Comparison of ENCODE assay signal across 8 cellular contexts in the genomic region with DNA sequence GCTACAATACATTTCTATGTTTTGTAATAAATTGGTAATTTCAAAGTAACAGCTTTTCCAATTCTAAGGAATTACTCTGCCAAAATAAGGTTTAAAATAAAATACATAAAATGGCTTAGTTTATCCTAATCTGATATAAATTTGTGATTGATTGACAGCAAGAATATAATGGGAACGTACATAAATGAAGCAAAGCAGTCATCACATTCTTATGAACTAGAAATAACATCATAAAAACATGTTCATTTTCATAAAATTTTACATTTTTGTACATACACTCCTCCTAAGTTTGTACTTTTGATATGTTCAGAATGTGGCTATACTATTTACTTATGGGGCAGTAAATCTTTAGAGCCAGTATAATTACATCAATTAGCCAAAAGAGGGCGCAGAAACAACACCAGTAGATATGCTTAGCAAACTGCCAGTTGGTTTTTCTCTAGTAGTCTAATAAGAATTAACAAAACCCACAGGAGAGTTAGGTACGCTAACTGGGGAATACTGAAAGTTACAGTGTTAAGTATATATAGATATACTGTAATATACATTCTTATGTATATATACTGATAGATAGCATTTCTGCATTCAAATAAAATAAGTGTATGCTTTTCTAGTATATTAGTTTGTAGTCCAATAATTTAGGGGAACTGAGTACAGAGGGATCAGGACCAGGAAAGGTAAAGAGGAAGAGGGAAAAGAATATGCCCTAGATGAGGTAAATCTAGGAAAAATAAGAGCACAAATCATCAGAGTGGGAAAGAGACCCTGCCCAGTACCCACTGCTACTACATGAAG.
DNase-seq lines count a peak whose midpoint lies in the region; ATAC-seq and TF ChIP-seq lines count a peak whose summit lies in the region.

No MANE protein-coding gene starts in this region.

- intact Hi-C loops in transverse colon (cut with DNase I; ENCODE audit: low total_unique reads) = no loop called here

- no peaks in the 10 kb centered on the region for H3K27me3 ChIP-seq in transverse colon

- in situ Hi-C loops in transverse colon (cut with MboI; ENCODE audit: low pct_ligation_motif_present in 1 of 4, low pct_unique_long_range_greater_than_20kb in 1 of 4, low sequenced_read_pairs in 3 of 4) = loop anchor here in 3 of 4 donors (10.0 to 25.0 kb wide), 3 partner anchors 146 to 521 kb away; no protein-coding TSS in a partner anchor

- ATAC-seq in GM18508 (IDR thresholded peaks at IDR 0.05; ENCODE audit: insufficient read depth, unreplicated experiment) (peak; percentile 78), HG02943 (IDR thresholded peaks at IDR 0.05; ENCODE audit: low read depth, unreplicated experiment) (peak; percentile 66)

- peaks cover 0 to 3% (median 0%) of the 10 kb centered on the region in 4 donors for H3K36me3 ChIP-seq in transverse colon

- TF ChIP-seq POLR2A in transverse colon (IDR thresholded peaks at IDR 0.05) = no peak

- peaks cover 0 to 6% (median 3%) of the 10 kb centered on the region in 4 donors for H3K4me1 ChIP-seq in transverse colon

- DNase-seq in AML-193 (lab: John Stamatoyannopoulos, UW) = peak; percentile 48 to 74
- peak; percentile 74 to 90 for DNase-seq in NCI-H2081 (lab: John Stamatoyannopoulos, UW)
- peak; percentile 29 for DNase-seq in amniotic stem cell (lab: John Stamatoyannopoulos, UW)
- peak; percentile 26 for DNase-seq in iPS-NIHi11 (ENCODE audit: low spot score)
- DNase-seq in transverse colon = no peak
- DNase-seq in activated CD4-positive, alpha-beta T cell treated with anti-CD3 and anti-CD28 coated beads for 1 hour = no peak

- no peak overlapping the region for H3K27ac ChIP-seq in transverse colon

- no peaks in the 10 kb centered on the region for H3K9me3 ChIP-seq in transverse colon

- 35 to 44% methylated on average over 3 of the region's 3 CpGs for WGBS in transverse colon (ENCODE audit: low coverage in 1 of 2), 2 donors

- TF ChIP-seq CTCF in transverse colon (IDR thresholded peaks at IDR 0.05) = peak; percentile 57 to 68 (median 62)

- H3K4me3 ChIP-seq in transverse colon = no peak overlapping the region

- TF ChIP-seq EP300 in transverse colon (IDR thresholded peaks at IDR 0.05; ENCODE audit: low read depth) = no peak

Comparison
In these comparisons a context has a peak if more than half of its experiments do, and no peak if none do; other contexts are left out.
1. DNase-seq: peak in AML-193 (2 of 2), NCI-H2081 (2 of 2), amniotic stem cell (single experiment) and iPS-NIHi11 (single experiment); none in transverse colon (single experiment) and activated CD4-positive, alpha-beta T cell treated with anti-CD3 and anti-CD28 coated beads for 1 hour (single experiment).